ENCODE assay signal across 8 cellular contexts in genomic region chr5:173451031-173451430, GRCh38.
DNase-seq lines count a peak whose midpoint lies in the region; ATAC-seq, FAIRE-seq and TF ChIP-seq lines count a peak whose summit lies in the region.

No MANE protein-coding gene starts in this region.

- FAIRE-seq in frontal cortex (lab: Jason Lieb, UNC): no peak

- peak; percentile 76 for ATAC-seq in GM21515 (IDR thresholded peaks at IDR 0.05; ENCODE audit: unreplicated experiment)
- ATAC-seq in HG02571 (IDR thresholded peaks at IDR 0.05; ENCODE audit: unreplicated experiment): no peak

- no peak overlapping the region for H3K9ac ChIP-seq in colonic mucosa (ENCODE audit: low read depth in 2 of 2, low read length in 2 of 2)

- DNase-seq in Caki2 (ENCODE audit: low read depth) (peak; percentile 26), SK-MEL-5 (ENCODE audit: low read depth, low spot score) (peak; percentile 60), iPS DF 6.9 (ENCODE audit: low read depth, low spot score) (peak; percentile 33), frontal cortex (ENCODE audit: low spot score in 2 of 2) (no peak), colonic mucosa (no peak), activated T-cell treated with anti-CD3 and anti-CD28 coated beads for 4 hours (no peak)

- no peaks in the 10 kb centered on the region for H3K4me1 ChIP-seq in iPS DF 6.9 (ENCODE audit: control insufficient read depth, insufficient read depth, low read length)
- H3K4me1 ChIP-seq in colonic mucosa: no peaks in the 10 kb centered on the region

- WGBS in iPS DF 6.9 (ENCODE audit: insufficient coverage, insufficient read length): no CpG with 5 or more reads among the region's 5 CpGs

- H3K4me3 ChIP-seq in iPS DF 6.9 (ENCODE audit: low read length): no peak overlapping the region
- H3K4me3 ChIP-seq in colonic mucosa: no peak overlapping the region

- H3K36me3 ChIP-seq in iPS DF 6.9 (ENCODE audit: control insufficient read depth, insufficient read depth, low read length) (no peaks in the 10 kb centered on the region), colonic mucosa (no peaks in the 10 kb centered on the region)

- intact Hi-C loops in colonic mucosa (cut with DNase I): no loop called here

- H3K27ac ChIP-seq in iPS DF 6.9 (ENCODE audit: low read length) (no peak overlapping the region), colonic mucosa (no peak overlapping the region)

- TF ChIP-seq CTCF in colonic mucosa (IDR thresholded peaks at IDR 0.05): no peak

- H3K27me3 ChIP-seq in iPS DF 6.9 (ENCODE audit: control insufficient read depth, insufficient read depth, low read length): no peaks in the 10 kb centered on the region
- H3K27me3 ChIP-seq in colonic mucosa: no peaks in the 10 kb centered on the region

- in situ Hi-C loops in Caki2 (cut with HindIII; ENCODE audit: low pct_unique_long_range_greater_than_20kb, low sequenced_read_pairs) (loop anchor here (5.0 kb wide), 1 partner anchor 39 kb away; no protein-coding TSS in a partner anchor), SK-MEL-5 (cut with HindIII; ENCODE audit: low pct_unique_long_range_greater_than_20kb, low sequenced_read_pairs) (no loop called here)

- H3K9me3 ChIP-seq in iPS DF 6.9 (ENCODE audit: control insufficient read depth, insufficient read depth, low read length): no peaks in the 10 kb centered on the region
- no peaks in the 10 kb centered on the region for H3K9me3 ChIP-seq in colonic mucosa

Comparison
In these comparisons a context has a peak if more than half of its experiments do, and no peak if none do; other contexts are left out.
1. DNase-seq: peak in Caki2 (single experiment), SK-MEL-5 (single experiment) and iPS DF 6.9 (single experiment); none in frontal cortex (0 of 2), colonic mucosa (single experiment) and activated T-cell treated with anti-CD3 and anti-CD28 coated beads for 4 hours (single experiment).